In genomic region chr11:27875480-27876208, GRCh38 we compare ENCODE assay signal across 16 cellular contexts.
A peak's percentile ranks its signal among the peaks of the same experiment; 100 is the strongest.
DNase-seq lines count a peak whose midpoint lies in the region; ATAC-seq and TF ChIP-seq lines count a peak whose summit lies in the region.
"Had no signal": no experiment of that assay in that cellular context is flagged by ENCODE, and none has a peak within 500 bp of the region (broad histone marks: within the 10 kb centered on the region; RNA-seq: fewer than 3 reads in every experiment).

No MANE protein-coding gene starts in this region.

- TF ChIP-seq CTCF in epithelial cell of esophagus (IDR thresholded peaks at IDR 0.05; ENCODE audit: insufficient read depth, low read depth, low read length, missing control alignments) = no peak

- DNase-seq in DMS53 (lab: John Stamatoyannopoulos, UW) (peak; percentile 14), DMS53 treated with DMSO at 0.1 percent for 48 hours (lab: John Stamatoyannopoulos, UW; ENCODE audit: unreplicated experiment) (no peak), Daoy (ENCODE audit: low read depth) (peak; percentile 8), NCI-H1417 (lab: John Stamatoyannopoulos, UW) (peak in 2 of 3 experiments; percentile 47 to 75), epithelial cell of esophagus (ENCODE audit: low read depth) (peak; percentile 14), SKM-1 treated with dmso at 0.1 percent for 144 hours (lab: John Stamatoyannopoulos, UW; ENCODE audit: unreplicated experiment) (no peak)
- DNase-seq in stimulated activated CD4-positive, alpha-beta T cell treated with anti-CD3 and anti-CD28 coated beads, Interleukin-4, amount 100 ng/mL, for 4 hours = no peak
- DNase-seq: COR-L47, DMS 273 treated with DMSO at 0.1 percent for 48 hours, GF-D8, GOT3, Karpas-422, NCI-H187 treated with DMSO at 0.1 percent for 48 hours, NCI-H526 had no signal

- ATAC-seq in GM18867 (IDR thresholded peaks at IDR 0.05; ENCODE audit: unreplicated experiment) = no peak

- no peak overlapping the region for H3K4me3 ChIP-seq in epithelial cell of esophagus (ENCODE audit: low read length)
- H3K4me3 ChIP-seq: SJSA1 had no signal

Comparison
In these comparisons a context has a peak if more than half of its experiments do, and no peak if none do; other contexts are left out.
1. DNase-seq: peak in DMS53 (single experiment), Daoy (single experiment), NCI-H1417 (2 of 3) and epithelial cell of esophagus (single experiment); none in DMS53 treated with DMSO at 0.1 percent for 48 hours (single experiment), SKM-1 treated with dmso at 0.1 percent for 144 hours (single experiment) and stimulated activated CD4-positive, alpha-beta T cell treated with anti-CD3 and anti-CD28 coated beads, Interleukin-4, amount 100 ng/mL, for 4 hours (0 of 2).